ENCODE assay signal across 11 cellular contexts in the genomic region with DNA sequence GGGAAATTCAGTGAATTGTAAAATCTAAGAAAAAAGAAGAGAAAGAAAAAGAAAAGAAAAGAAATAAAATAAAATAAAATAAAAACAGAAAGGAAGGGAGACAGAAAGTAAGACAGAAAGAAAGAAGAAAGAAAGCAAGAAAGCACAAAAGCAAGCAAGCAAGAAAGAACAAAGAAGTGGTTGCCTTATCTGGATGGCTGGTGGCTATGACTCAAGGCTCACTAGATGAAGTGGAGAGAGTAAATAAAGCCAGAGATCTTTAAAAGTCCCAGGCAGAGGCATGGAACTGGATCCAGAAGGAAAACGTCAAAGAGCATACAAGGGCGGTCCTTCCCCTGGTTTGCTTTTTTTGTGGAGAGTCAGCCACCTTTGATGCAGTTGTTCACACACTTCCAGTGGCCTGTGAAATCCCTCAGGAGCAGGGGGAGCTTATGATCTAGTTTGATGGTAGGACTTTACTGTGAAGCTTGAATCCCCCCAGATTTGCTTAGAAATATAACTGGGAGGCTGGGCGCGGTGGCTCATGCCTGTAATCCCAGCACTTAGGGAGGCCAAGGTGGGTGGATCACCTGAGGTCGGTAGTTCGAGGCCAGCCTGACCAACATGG.
DNase-seq lines count a peak whose midpoint lies in the region; ATAC-seq and TF ChIP-seq lines count a peak whose summit lies in the region.
"Had no signal": no experiment of that assay in that cellular context is flagged by ENCODE, and none has a peak within 500 bp of the region (broad histone marks: within the 10 kb centered on the region; RNA-seq: fewer than 3 reads in every experiment).

No MANE protein-coding gene starts in this region.

- CTCF ChIA-PET in HEK293 (lab: Yijun Ruan, JAX): no interaction called here

- H3K36me3 ChIP-seq in HEK293 (ENCODE audit: control insufficient read depth in 2 of 2, insufficient read depth in 1 of 2, low read length in 2 of 2) (no peaks in the 10 kb centered on the region), lung (ENCODE audit: control insufficient read depth in 2 of 2, insufficient read depth in 2 of 2, low read length in 2 of 2) (no peaks in the 10 kb centered on the region)
- H3K36me3 ChIP-seq: MG63 had no signal

- WGBS in lung, 2 donors: 79 to 82% methylated on average over 6 of the region's 6 CpGs

- no peaks in the 10 kb centered on the region for H3K27me3 ChIP-seq in lung (ENCODE audit: control insufficient read depth, insufficient read depth)
- H3K27me3 ChIP-seq: MG63 had no signal

- POLR2A ChIA-PET in HEK293 (lab: Yijun Ruan, JAX): no interaction called here

- DNase-seq in AG20443 (ENCODE audit: low spot score) (peak; percentile 67), cardiac fibroblast (ENCODE audit: low read depth in 2 of 2) (peak; percentile 44 to 55), lung (ENCODE audit: low spot score) (peak; percentile 41), HCEC 1CT (no peak)
- DNase-seq: dermis blood vessel endothelial cell, mammary epithelial cell, MG63 had no signal

- ATAC-seq in lung (ENCODE audit: insufficient read depth, low FRiP score): peak; percentile 84
- no peak for ATAC-seq in HG03039 (IDR thresholded peaks at IDR 0.05; ENCODE audit: unreplicated experiment)
- ATAC-seq in GM18867 (IDR thresholded peaks at IDR 0.05; ENCODE audit: unreplicated experiment): no peak
- no peak for ATAC-seq in HG03025 (IDR thresholded peaks at IDR 0.05; ENCODE audit: low FRiP score, unreplicated experiment)

- H3K4me3 ChIP-seq in HEK293 (ENCODE audit: low read depth, low read length): no peak overlapping the region
- H3K4me3 ChIP-seq in cardiac fibroblast (replicated peaks in 1 of 2; ENCODE audit: low read depth in 2 of 2, low read length in 2 of 2): no peak overlapping the region
- no peak overlapping the region for H3K4me3 ChIP-seq in lung
- H3K4me3 ChIP-seq: MG63 had no signal

- H3K27ac ChIP-seq in HEK293 (ENCODE audit: extremely low read depth, low read depth, low read length) (peak overlapping the region; percentile 39; the same call in 1 of the 2 replicates), lung (ENCODE audit: low read depth in 1 of 2, low read length in 1 of 2) (no peak overlapping the region)

- H3K9me3 ChIP-seq in HEK293 (ENCODE audit: control insufficient read depth, insufficient read depth, low read depth, low read length) (no peaks in the 10 kb centered on the region), lung (ENCODE audit: control insufficient read depth in 2 of 2, insufficient read depth in 1 of 2, low read length in 1 of 2) (no peaks in the 10 kb centered on the region)
- H3K9me3 ChIP-seq: MG63 had no signal

- peaks cover 19% of the 10 kb centered on the region for H3K4me1 ChIP-seq in HEK293 (ENCODE audit: control insufficient read depth, insufficient read depth, low read length)
- H3K4me1 ChIP-seq in lung (ENCODE audit: control insufficient read depth in 2 of 2, insufficient read depth in 2 of 2, low read length in 2 of 2): peaks cover 0 to 3% of the 10 kb centered on the region in 2 donors

- no peak for TF ChIP-seq CTCF in HEK293 (tag by site-specific recombination; IDR thresholded peaks at IDR 0.05)
- TF ChIP-seq CTCF in cardiac fibroblast (IDR thresholded peaks at IDR 0.05; ENCODE audit: low read depth, low read length): no peak
- TF ChIP-seq CTCF in lung (IDR thresholded peaks at IDR 0.05; ENCODE audit: control extremely low read depth, extremely low read depth): no peak

TF ChIP-seq in HEK293, 187 proteins besides CTCF, POLR2A, EP300 and RAD21:
- TF ChIP-seq WT1 (tag by site-specific recombination; IDR thresholded peaks at IDR 0.05) (no peak), ZNF561 (tag by site-specific recombination; IDR thresholded peaks at IDR 0.05; ENCODE audit: borderline replicate concordance) (no peak), PRDM1 (tag by site-specific recombination; IDR thresholded peaks at IDR 0.05) (peak; percentile 82), ZNF10 (tag by site-specific recombination; IDR thresholded peaks at IDR 0.05) (no peak), TRIM28 (IDR thresholded peaks at IDR 0.05; ENCODE audit: borderline replicate concordance, low read length) (no peak), GLIS2 (tag by site-specific recombination; IDR thresholded peaks at IDR 0.05) (no peak), ZNF302 (tag by site-specific recombination; IDR thresholded peaks at IDR 0.05; ENCODE audit: low read depth) (no peak)
- TF ChIP-seq, protein P1, sequence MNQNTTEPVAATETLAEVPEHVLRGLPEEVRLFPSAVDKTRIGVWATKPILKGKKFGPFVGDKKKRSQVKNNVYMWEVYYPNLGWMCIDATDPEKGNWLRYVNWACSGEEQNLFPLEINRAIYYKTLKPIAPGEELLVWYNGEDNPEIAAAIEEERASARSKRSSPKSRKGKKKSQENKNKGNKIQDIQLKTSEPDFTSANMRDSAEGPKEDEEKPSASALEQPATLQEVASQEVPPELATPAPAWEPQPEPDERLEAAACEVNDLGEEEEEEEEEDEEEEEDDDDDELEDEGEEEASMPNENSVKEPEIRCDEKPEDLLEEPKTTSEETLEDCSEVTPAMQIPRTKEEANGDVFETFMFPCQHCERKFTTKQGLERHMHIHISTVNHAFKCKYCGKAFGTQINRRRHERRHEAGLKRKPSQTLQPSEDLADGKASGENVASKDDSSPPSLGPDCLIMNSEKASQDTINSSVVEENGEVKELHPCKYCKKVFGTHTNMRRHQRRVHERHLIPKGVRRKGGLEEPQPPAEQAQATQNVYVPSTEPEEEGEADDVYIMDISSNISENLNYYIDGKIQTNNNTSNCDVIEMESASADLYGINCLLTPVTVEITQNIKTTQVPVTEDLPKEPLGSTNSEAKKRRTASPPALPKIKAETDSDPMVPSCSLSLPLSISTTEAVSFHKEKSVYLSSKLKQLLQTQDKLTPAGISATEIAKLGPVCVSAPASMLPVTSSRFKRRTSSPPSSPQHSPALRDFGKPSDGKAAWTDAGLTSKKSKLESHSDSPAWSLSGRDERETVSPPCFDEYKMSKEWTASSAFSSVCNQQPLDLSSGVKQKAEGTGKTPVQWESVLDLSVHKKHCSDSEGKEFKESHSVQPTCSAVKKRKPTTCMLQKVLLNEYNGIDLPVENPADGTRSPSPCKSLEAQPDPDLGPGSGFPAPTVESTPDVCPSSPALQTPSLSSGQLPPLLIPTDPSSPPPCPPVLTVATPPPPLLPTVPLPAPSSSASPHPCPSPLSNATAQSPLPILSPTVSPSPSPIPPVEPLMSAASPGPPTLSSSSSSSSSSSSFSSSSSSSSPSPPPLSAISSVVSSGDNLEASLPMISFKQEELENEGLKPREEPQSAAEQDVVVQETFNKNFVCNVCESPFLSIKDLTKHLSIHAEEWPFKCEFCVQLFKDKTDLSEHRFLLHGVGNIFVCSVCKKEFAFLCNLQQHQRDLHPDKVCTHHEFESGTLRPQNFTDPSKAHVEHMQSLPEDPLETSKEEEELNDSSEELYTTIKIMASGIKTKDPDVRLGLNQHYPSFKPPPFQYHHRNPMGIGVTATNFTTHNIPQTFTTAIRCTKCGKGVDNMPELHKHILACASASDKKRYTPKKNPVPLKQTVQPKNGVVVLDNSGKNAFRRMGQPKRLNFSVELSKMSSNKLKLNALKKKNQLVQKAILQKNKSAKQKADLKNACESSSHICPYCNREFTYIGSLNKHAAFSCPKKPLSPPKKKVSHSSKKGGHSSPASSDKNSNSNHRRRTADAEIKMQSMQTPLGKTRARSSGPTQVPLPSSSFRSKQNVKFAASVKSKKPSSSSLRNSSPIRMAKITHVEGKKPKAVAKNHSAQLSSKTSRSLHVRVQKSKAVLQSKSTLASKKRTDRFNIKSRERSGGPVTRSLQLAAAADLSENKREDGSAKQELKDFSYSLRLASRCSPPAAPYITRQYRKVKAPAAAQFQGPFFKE (tag by site-specific recombination; IDR thresholded peaks at IDR 0.05; ENCODE audit: borderline replicate concordance): no peak
